ENCODE assay signal across 15 cellular contexts in genomic region chr3:192862408-192863385, GRCh38.
"Had no signal": no experiment of that assay in that cellular context is flagged by ENCODE, and none has a peak within 500 bp of the region (broad histone marks: within the 10 kb centered on the region; RNA-seq: fewer than 3 reads in every experiment).

No MANE protein-coding gene starts in this region.

- H3K27me3 Mint-ChIP-seq: memory B cell had no signal

- FAIRE-seq: endothelial cell of umbilical vein, keratinocyte had no signal

- H3K27me3 ChIP-seq: colonic mucosa, gastroesophageal sphincter, left lung, neural progenitor cell, thyroid gland had no signal

- DNase-seq: activated CD4-positive, alpha-beta T cell treated with anti-CD3 and anti-CD28 coated beads, Interleukin-2, amount 50 U/mL, for 48 hours; activated CD4-positive, CD25-positive, alpha-beta regulatory T cell treated with anti-CD3 and anti-CD28 coated beads, Interleukin-2, amount 50 U/mL, for 72 hours; activated naive CD4-positive, alpha-beta T cell; activated T-cell treated with anti-CD3 and anti-CD28 coated beads, Interleukin-2, amount 50 U/mL, for 48 hours; caudate nucleus; colonic mucosa; left lung; thyroid gland had no signal

- H3K36me3 Mint-ChIP-seq: memory B cell, neural progenitor cell had no signal

- ATAC-seq: gastroesophageal sphincter, left lung had no signal

- H3K4me1 ChIP-seq: colonic mucosa, left lung, parathyroid adenoma, thyroid gland had no signal

- H3K4me3 ChIP-seq: colonic mucosa, gastroesophageal sphincter, left lung, neural progenitor cell, skin epidermis, thyroid gland had no signal

- H3K4me2 ChIP-seq: neural progenitor cell had no signal

- H3K27ac Mint-ChIP-seq: memory B cell, neural progenitor cell had no signal

- H3K9me3 ChIP-seq: colonic mucosa, gastroesophageal sphincter, left lung, thyroid gland had no signal

- H3K9me3 Mint-ChIP-seq: memory B cell, neural progenitor cell had no signal

- H3K27ac ChIP-seq: colonic mucosa, gastroesophageal sphincter, left lung, neural progenitor cell, parathyroid adenoma, skin epidermis, thyroid gland had no signal

- H3K9ac ChIP-seq: neural progenitor cell, parathyroid adenoma had no signal

- H3K4me3 Mint-ChIP-seq: memory B cell, neural progenitor cell had no signal

- H2AFZ ChIP-seq: neural progenitor cell, parathyroid adenoma had no signal

- H3K36me3 ChIP-seq: colonic mucosa, gastroesophageal sphincter, left lung, neural progenitor cell, thyroid gland had no signal
